1 cellular context compared by ENCODE assay signal in the genomic region with DNA sequence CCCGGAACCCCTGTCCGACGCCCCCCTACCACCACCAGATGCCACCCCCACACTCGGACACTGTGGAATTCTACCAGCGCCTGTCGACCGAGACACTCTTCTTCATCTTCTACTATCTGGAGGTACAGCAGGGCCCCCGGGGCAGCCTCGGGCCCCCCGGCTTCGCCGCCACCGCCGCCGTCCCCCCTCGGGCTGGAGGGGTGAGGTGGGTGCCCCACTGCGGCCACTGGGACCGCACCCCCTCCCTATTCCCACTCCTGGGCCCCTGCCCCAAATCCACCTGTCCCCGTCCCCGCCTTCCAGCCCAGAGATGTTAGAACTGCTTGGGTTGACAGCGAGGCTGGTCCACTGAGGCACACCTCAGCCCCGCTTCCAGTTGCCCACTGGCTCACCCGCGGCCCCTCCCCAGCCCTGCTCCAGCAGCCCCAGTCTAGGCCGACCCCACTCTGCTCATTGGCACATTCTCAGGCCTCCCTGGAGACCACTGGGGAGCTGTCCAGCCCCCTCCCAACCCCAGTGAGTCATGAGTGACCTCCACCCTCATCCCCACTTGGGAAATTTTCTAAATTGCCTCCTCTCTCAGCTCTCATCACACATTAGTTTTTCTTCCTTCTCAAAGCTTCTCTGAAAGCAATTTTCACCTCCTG.
TF ChIP-seq lines count a peak whose summit lies in the region.

No MANE protein-coding gene starts in this region.

TF ChIP-seq in SK-N-SH treated with all-trans-retinoic acid at 6 μM for 48 hours, 23 proteins besides CTCF, POLR2A, EP300 and RAD21 (continued from another document):
- TF ChIP-seq, protein P1, sequence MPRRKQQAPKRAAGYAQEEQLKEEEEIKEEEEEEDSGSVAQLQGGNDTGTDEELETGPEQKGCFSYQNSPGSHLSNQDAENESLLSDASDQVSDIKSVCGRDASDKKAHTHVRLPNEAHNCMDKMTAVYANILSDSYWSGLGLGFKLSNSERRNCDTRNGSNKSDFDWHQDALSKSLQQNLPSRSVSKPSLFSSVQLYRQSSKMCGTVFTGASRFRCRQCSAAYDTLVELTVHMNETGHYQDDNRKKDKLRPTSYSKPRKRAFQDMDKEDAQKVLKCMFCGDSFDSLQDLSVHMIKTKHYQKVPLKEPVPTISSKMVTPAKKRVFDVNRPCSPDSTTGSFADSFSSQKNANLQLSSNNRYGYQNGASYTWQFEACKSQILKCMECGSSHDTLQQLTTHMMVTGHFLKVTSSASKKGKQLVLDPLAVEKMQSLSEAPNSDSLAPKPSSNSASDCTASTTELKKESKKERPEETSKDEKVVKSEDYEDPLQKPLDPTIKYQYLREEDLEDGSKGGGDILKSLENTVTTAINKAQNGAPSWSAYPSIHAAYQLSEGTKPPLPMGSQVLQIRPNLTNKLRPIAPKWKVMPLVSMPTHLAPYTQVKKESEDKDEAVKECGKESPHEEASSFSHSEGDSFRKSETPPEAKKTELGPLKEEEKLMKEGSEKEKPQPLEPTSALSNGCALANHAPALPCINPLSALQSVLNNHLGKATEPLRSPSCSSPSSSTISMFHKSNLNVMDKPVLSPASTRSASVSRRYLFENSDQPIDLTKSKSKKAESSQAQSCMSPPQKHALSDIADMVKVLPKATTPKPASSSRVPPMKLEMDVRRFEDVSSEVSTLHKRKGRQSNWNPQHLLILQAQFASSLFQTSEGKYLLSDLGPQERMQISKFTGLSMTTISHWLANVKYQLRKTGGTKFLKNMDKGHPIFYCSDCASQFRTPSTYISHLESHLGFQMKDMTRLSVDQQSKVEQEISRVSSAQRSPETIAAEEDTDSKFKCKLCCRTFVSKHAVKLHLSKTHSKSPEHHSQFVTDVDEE (CRISPR knock-in tag; IDR thresholded peaks at IDR 0.05): no peak
- TF ChIP-seq ZFP30 (CRISPR knock-in tag; IDR thresholded peaks at IDR 0.05) (no peak), CSDC2 (CRISPR knock-in tag; IDR thresholded peaks at IDR 0.05) (no peak), ZFP3 (CRISPR knock-in tag; IDR thresholded peaks at IDR 0.05) (no peak), ISL1 (CRISPR knock-in tag; IDR thresholded peaks at IDR 0.05) (no peak), ZNF70 (CRISPR knock-in tag; IDR thresholded peaks at IDR 0.05) (no peak), ZC3H10 (CRISPR knock-in tag; IDR thresholded peaks at IDR 0.05) (no peak), TCF4 (CRISPR knock-in tag; IDR thresholded peaks at IDR 0.05; ENCODE audit: borderline replicate concordance) (no peak), PPARA (CRISPR knock-in tag; IDR thresholded peaks at IDR 0.05; ENCODE audit: borderline replicate concordance) (no peak)
- TF ChIP-seq, protein P2, sequence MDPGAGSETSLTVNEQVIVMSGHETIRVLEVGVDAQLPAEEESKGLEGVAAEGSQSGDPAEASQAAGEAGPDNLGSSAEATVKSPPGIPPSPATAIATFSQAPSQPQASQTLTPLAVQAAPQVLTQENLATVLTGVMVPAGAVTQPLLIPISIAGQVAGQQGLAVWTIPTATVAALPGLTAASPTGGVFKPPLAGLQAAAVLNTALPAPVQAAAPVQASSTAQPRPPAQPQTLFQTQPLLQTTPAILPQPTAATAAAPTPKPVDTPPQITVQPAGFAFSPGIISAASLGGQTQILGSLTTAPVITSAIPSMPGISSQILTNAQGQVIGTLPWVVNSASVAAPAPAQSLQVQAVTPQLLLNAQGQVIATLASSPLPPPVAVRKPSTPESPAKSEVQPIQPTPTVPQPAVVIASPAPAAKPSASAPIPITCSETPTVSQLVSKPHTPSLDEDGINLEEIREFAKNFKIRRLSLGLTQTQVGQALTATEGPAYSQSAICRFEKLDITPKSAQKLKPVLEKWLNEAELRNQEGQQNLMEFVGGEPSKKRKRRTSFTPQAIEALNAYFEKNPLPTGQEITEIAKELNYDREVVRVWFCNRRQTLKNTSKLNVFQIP (CRISPR knock-in tag; IDR thresholded peaks at IDR 0.05; ENCODE audit: borderline replicate concordance, low read depth): no peak
- TF ChIP-seq, protein P3, sequence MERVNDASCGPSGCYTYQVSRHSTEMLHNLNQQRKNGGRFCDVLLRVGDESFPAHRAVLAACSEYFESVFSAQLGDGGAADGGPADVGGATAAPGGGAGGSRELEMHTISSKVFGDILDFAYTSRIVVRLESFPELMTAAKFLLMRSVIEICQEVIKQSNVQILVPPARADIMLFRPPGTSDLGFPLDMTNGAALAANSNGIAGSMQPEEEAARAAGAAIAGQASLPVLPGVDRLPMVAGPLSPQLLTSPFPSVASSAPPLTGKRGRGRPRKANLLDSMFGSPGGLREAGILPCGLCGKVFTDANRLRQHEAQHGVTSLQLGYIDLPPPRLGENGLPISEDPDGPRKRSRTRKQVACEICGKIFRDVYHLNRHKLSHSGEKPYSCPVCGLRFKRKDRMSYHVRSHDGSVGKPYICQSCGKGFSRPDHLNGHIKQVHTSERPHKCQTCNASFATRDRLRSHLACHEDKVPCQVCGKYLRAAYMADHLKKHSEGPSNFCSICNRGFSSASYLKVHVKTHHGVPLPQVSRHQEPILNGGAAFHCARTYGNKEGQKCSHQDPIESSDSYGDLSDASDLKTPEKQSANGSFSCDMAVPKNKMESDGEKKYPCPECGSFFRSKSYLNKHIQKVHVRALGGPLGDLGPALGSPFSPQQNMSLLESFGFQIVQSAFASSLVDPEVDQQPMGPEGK (CRISPR knock-in tag; IDR thresholded peaks at IDR 0.05; ENCODE audit: borderline replicate concordance): no peak
